ENCODE assay signal across 30 cellular contexts in genomic region chr7:45622058-45622457, GRCh38.
"Had no signal": no experiment of that assay in that cellular context is flagged by ENCODE, and none has a peak within 500 bp of the region (broad histone marks: within the 10 kb centered on the region; RNA-seq: fewer than 3 reads in every experiment).

No MANE protein-coding gene starts in this region.

- H3K27me3 ChIP-seq: ascending aorta, breast epithelium, cardiac muscle cell, colonic mucosa, esophagus squamous epithelium, gastroesophageal sphincter, heart right ventricle had no signal

- H3K4me3 Mint-ChIP-seq: activated CD4-positive, alpha-beta memory T cell treated with anti-CD3 and anti-CD28 coated beads, Interleukin-2, amount 10 ng/mL, durations not matched to agents 7 days and 5 days; activated CD4-positive, alpha-beta T cell treated with anti-CD3 and anti-CD28 coated beads, Interleukin-2, amount 10 ng/mL, durations not matched to agents 7 days and 5 days; activated naive CD4-positive, alpha-beta T cell treated with anti-CD3 and anti-CD28 coated beads, Interleukin-2, amount 10 ng/mL, durations not matched to agents 7 days and 5 days; activated naive CD8-positive, alpha-beta T cell treated with anti-CD3 and anti-CD28 coated beads, Interleukin-2, amount 10 ng/mL, durations not matched to agents 7 days and 5 days; activated T-cell treated with anti-CD3 and anti-CD28 coated beads, Interleukin-2, amount 50 U/mL, for 24 hours; activated T-cell treated with anti-CD3 and anti-CD28 coated beads, Interleukin-2, amount 50 U/mL, for 72 hours; brain; WTC11 had no signal

- H3K27me3 Mint-ChIP-seq: activated CD4-positive, alpha-beta memory T cell treated with anti-CD3 and anti-CD28 coated beads, Interleukin-2, amount 10 ng/mL, durations not matched to agents 7 days and 5 days; activated CD4-positive, alpha-beta T cell treated with anti-CD3 and anti-CD28 coated beads, Interleukin-2, amount 10 ng/mL, durations not matched to agents 7 days and 5 days; activated naive CD4-positive, alpha-beta T cell treated with anti-CD3 and anti-CD28 coated beads, Interleukin-2, amount 10 ng/mL, durations not matched to agents 7 days and 5 days; activated naive CD8-positive, alpha-beta T cell treated with anti-CD3 and anti-CD28 coated beads, Interleukin-2, amount 10 ng/mL, durations not matched to agents 7 days and 5 days; activated T-cell treated with anti-CD3 and anti-CD28 coated beads, Interleukin-2, amount 50 U/mL, for 24 hours; brain had no signal

- DNase-seq: activated CD4-positive, alpha-beta memory T cell treated with anti-CD3 and anti-CD28 coated beads, Interleukin-2, amount 10 ng/mL, durations not matched to agents 7 days and 5 days; activated CD4-positive, alpha-beta T cell treated with anti-CD3 and anti-CD28 coated beads for 1 hour; activated CD4-positive, alpha-beta T cell treated with anti-CD3 and anti-CD28 coated beads for 4 hours; activated CD4-positive, alpha-beta T cell treated with anti-CD3 and anti-CD28 coated beads, Interleukin-2, amount 10 ng/mL, durations not matched to agents 7 days and 5 days; activated CD4-positive, alpha-beta T cell treated with anti-CD3 and anti-CD28 coated beads, Interleukin-2, amount 50 U/mL, for 4 hours; activated CD8-positive, alpha-beta memory T cell treated with anti-CD3 and anti-CD28 coated beads, Interleukin-2, amount 50 U/mL, for 48 hours; activated gamma-delta T cell; activated naive CD4-positive, alpha-beta T cell; activated naive CD4-positive, alpha-beta T cell treated with anti-CD3 and anti-CD28 coated beads, Interleukin-2, amount 10 ng/mL, durations not matched to agents 7 days and 5 days; activated naive CD8-positive, alpha-beta T cell treated with anti-CD3 and anti-CD28 coated beads, Interleukin-2, amount 10 ng/mL, durations not matched to agents 7 days and 5 days; activated T-cell treated with anti-CD3 and anti-CD28 coated beads for 4 hours; activated T-cell treated with anti-CD3 and anti-CD28 coated beads, Interleukin-2, amount 50 U/mL, for 24 hours; activated T-cell treated with anti-CD3 and anti-CD28 coated beads, Interleukin-2, amount 50 U/mL, for 72 hours; central memory CD4-positive, alpha-beta T cell; cerebellar nuclear complex; colonic mucosa; effector CD8-positive, alpha-beta T cell; esophagus squamous epithelium; foreskin melanocyte; heart right ventricle; T-helper 2 cell had no signal

- H3K4me1 Mint-ChIP-seq: activated CD4-positive, alpha-beta memory T cell treated with anti-CD3 and anti-CD28 coated beads, Interleukin-2, amount 10 ng/mL, durations not matched to agents 7 days and 5 days; activated CD4-positive, alpha-beta T cell treated with anti-CD3 and anti-CD28 coated beads, Interleukin-2, amount 10 ng/mL, durations not matched to agents 7 days and 5 days; activated naive CD4-positive, alpha-beta T cell treated with anti-CD3 and anti-CD28 coated beads, Interleukin-2, amount 10 ng/mL, durations not matched to agents 7 days and 5 days; activated naive CD8-positive, alpha-beta T cell treated with anti-CD3 and anti-CD28 coated beads, Interleukin-2, amount 10 ng/mL, durations not matched to agents 7 days and 5 days; brain; WTC11 had no signal

- H3K27ac Mint-ChIP-seq: activated CD4-positive, alpha-beta memory T cell treated with anti-CD3 and anti-CD28 coated beads, Interleukin-2, amount 10 ng/mL, durations not matched to agents 7 days and 5 days; activated naive CD4-positive, alpha-beta T cell treated with anti-CD3 and anti-CD28 coated beads, Interleukin-2, amount 10 ng/mL, durations not matched to agents 7 days and 5 days; activated naive CD4-positive, alpha-beta T cell treated with anti-CD3 and anti-CD28 coated beads, Interleukin-2, amount 50 U/mL, for 72 hours; activated naive CD8-positive, alpha-beta T cell treated with anti-CD3 and anti-CD28 coated beads, Interleukin-2, amount 10 ng/mL, durations not matched to agents 7 days and 5 days; activated T-cell treated with anti-CD3 and anti-CD28 coated beads, Interleukin-2, amount 50 U/mL, for 24 hours; activated T-cell treated with anti-CD3 and anti-CD28 coated beads, Interleukin-2, amount 50 U/mL, for 72 hours; brain; WTC11 had no signal

- H3K4me3 ChIP-seq: ascending aorta, breast epithelium, cardiac muscle cell, colonic mucosa, esophagus squamous epithelium, gastroesophageal sphincter, heart right ventricle had no signal

- H3K36me3 ChIP-seq: ascending aorta, breast epithelium, cardiac muscle cell, colonic mucosa, esophagus squamous epithelium, gastroesophageal sphincter, heart right ventricle had no signal

- H3K27ac ChIP-seq: ascending aorta, breast epithelium, cardiac muscle cell, colonic mucosa, epithelial cell of prostate, esophagus squamous epithelium, gastroesophageal sphincter, heart right ventricle, VCaP had no signal

- H3K4me1 ChIP-seq: ascending aorta, breast epithelium, colonic mucosa, esophagus squamous epithelium, gastroesophageal sphincter, heart right ventricle had no signal

- H3K36me3 Mint-ChIP-seq: activated naive CD4-positive, alpha-beta T cell treated with anti-CD3 and anti-CD28 coated beads, Interleukin-2, amount 10 ng/mL, durations not matched to agents 7 days and 5 days; activated naive CD4-positive, alpha-beta T cell treated with anti-CD3 and anti-CD28 coated beads, Interleukin-2, amount 50 U/mL, for 72 hours; activated naive CD8-positive, alpha-beta T cell treated with anti-CD3 and anti-CD28 coated beads, Interleukin-2, amount 10 ng/mL, durations not matched to agents 7 days and 5 days had no signal

- H3K9me3 ChIP-seq: colonic mucosa had no signal

- ATAC-seq: activated naive CD4-positive, alpha-beta T cell treated with anti-CD3 and anti-CD28 coated beads, Interleukin-2, amount 50 U/mL, for 72 hours; activated T-cell treated with anti-CD3 and anti-CD28 coated beads, Interleukin-2, amount 50 U/mL, for 72 hours; gastroesophageal sphincter; heart right ventricle; WTC11 had no signal
